ENCODE assay signal across 9 cellular contexts in the genomic region with DNA sequence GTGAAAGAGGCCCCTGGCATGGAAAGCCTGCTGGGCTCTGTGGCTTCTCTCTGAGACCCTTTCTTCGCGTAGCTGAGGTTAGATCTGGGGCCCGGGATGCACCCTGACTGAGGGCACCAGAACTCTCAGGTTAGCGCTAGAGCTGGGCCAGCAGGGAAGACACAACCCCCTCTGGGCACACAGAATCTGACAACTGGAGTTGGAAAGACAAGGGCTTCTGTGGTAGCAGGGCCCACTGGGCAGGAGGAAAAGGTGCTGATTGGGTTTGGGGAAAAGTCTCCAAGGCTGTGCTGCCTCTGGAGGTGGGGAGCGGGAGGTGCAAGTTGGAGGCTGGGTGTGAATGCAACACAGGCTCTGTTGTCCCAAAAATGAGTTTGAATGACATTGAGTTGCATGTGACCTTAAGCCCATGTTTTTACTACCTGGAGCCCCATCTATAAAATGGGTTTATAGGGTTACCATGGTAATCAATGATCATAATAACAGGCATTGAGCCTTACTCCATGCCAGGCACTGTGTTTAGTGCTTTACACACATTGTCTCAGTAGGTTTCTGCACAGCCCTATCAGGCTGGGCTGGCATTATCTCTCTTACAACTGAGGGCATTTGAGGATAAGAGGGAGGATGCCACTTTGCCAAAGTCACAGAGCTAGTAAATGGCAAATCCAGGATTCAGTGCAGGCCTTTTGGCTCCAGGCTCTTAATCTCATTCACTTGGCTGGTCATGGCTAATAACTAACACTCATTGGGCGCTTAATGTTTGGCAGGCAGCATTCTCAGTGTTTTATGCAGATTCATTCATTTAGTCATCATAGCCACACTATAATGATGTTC. TPM values are rescaled to one million over a fixed set of nuclear protein-coding genes. Genes with fewer than 3 reads are reported as not detected.
A peak's percentile ranks its signal among the peaks of the same experiment; 100 is the strongest.
DNase-seq lines count a peak whose midpoint lies in the region; ATAC-seq, FAIRE-seq and TF ChIP-seq lines count a peak whose summit lies in the region.
"Had no signal": no experiment of that assay in that cellular context is flagged by ENCODE, and none has a peak within 500 bp of the region (broad histone marks: within the 10 kb centered on the region; RNA-seq: fewer than 3 reads in every experiment).

No MANE protein-coding gene starts in this region.

- H3K9ac ChIP-seq in endothelial cell of umbilical vein (replicated peaks; ENCODE audit: extremely low read depth, insufficient read depth, low read length): no peak overlapping the region
- no peak overlapping the region for H3K9ac ChIP-seq in rectal smooth muscle tissue (ENCODE audit: low read length)

- TF ChIP-seq POLR2A in endothelial cell of umbilical vein (IDR thresholded peaks at IDR 0.05; ENCODE audit: low read depth, low read length): no peak

- intact Hi-C loops in OCI-LY7 (cut with micrococcal nuclease; ENCODE audit: unreplicated experiment): no loop called here
- intact Hi-C loops in endothelial cell of umbilical vein (cut with micrococcal nuclease): no loop called here

- H3K27ac ChIP-seq in OCI-LY7 (ENCODE audit: low read depth, low read length, poor library complexity, severe bottlenecking): no peak overlapping the region
- no peak overlapping the region for H3K27ac ChIP-seq in endothelial cell of umbilical vein (ENCODE audit: insufficient read depth, low read depth, low read length)
- H3K27ac ChIP-seq in rectal smooth muscle tissue (ENCODE audit: low read depth, low read length): peak overlapping the region; percentile 93

- POLR2A ChIA-PET in OCI-LY7 (lab: Charles Lee): interaction anchor here (1.5 kb wide), 1 partner anchor 16 kb away, joined by 3 read pairs; the partner anchor contains the start of gene TOP2A
- POLR2A ChIA-PET in endothelial cell of umbilical vein (lab: Charles Lee): no interaction called here

- no peak overlapping the region for H3K4me3 ChIP-seq in OCI-LY7 (ENCODE audit: low read depth, low read length, poor library complexity, severe bottlenecking)
- no peak overlapping the region for H3K4me3 ChIP-seq in endothelial cell of umbilical vein (replicated peaks in 1 of 3; ENCODE audit: insufficient read depth in 1 of 3, low read depth in 1 of 3, low read length in 3 of 3)
- H3K4me3 ChIP-seq in rectal smooth muscle tissue (ENCODE audit: low read length): no peak overlapping the region

- H3K4me2 ChIP-seq in OCI-LY7 (ENCODE audit: low read length) (no peak overlapping the region), endothelial cell of umbilical vein (ENCODE audit: insufficient read depth, low read length) (no peak overlapping the region)

- no peak for FAIRE-seq in endothelial cell of umbilical vein (lab: Jason Lieb, UNC)

- H3K9me2 ChIP-seq in OCI-LY7 (ENCODE audit: insufficient read depth, low read length): no peaks in the 10 kb centered on the region

- TF ChIP-seq CTCF in OCI-LY7 (conservative IDR thresholded peaks at IDR 0.05; ENCODE audit: low read length) (peak; percentile 74), endothelial cell of umbilical vein (IDR thresholded peaks at IDR 0.05; ENCODE audit: extremely low read depth in 1 of 2, insufficient read depth in 1 of 2, low read depth in 1 of 2, low read length in 2 of 2) (peak; percentile 38 to 55)

- H3K9me3 ChIP-seq in OCI-LY7 (ENCODE audit: low read length) (no peaks in the 10 kb centered on the region), endothelial cell of umbilical vein (replicated peaks; ENCODE audit: control insufficient read depth, insufficient read depth, low read length) (no peaks in the 10 kb centered on the region)

- BruUV-seq in OCI-LY7 (replicated peaks; lab: Mats Ljungman, UMichigan) (no TSS peak), endothelial cell of umbilical vein (replicated peaks; lab: Mats Ljungman, UMichigan) (no TSS peak)

- H3K4me1 ChIP-seq in OCI-LY7 (ENCODE audit: insufficient read depth, low read length, poor library complexity, severe bottlenecking): peaks cover 9% of the 10 kb centered on the region
- H3K4me1 ChIP-seq in endothelial cell of umbilical vein (ENCODE audit: control insufficient read depth, extremely low read depth, insufficient read depth, low read length): no peaks in the 10 kb centered on the region
- H3K4me1 ChIP-seq in rectal smooth muscle tissue (ENCODE audit: control insufficient read depth, insufficient read depth, low read length): peaks cover 27% of the 10 kb centered on the region

- H3K79me2 ChIP-seq in OCI-LY7 (ENCODE audit: insufficient read depth, low read depth, low read length) (no peaks in the 10 kb centered on the region), endothelial cell of umbilical vein (ENCODE audit: control insufficient read depth, insufficient read depth, low read length) (no peaks in the 10 kb centered on the region)

- dilution Hi-C loops in endothelial cell of umbilical vein (cut with MboI; ENCODE audit: extremely low pct_ligation_motif_present, low sequenced_read_pairs): no loop called here

- H2AFZ ChIP-seq in OCI-LY7 (ENCODE audit: low read length): no peak overlapping the region
- no peak overlapping the region for H2AFZ ChIP-seq in endothelial cell of umbilical vein (ENCODE audit: low read depth, low read length)

- no peaks in the 10 kb centered on the region for H3K36me3 ChIP-seq in OCI-LY7 (ENCODE audit: insufficient read depth, low read length)
- H3K36me3 ChIP-seq in endothelial cell of umbilical vein (ENCODE audit: control insufficient read depth in 2 of 2, extremely low read depth in 1 of 2, insufficient read depth in 2 of 2, low read length in 2 of 2): no peaks in the 10 kb centered on the region
- no peaks in the 10 kb centered on the region for H3K36me3 ChIP-seq in rectal smooth muscle tissue (ENCODE audit: control insufficient read depth, insufficient read depth, low read length)

- CTCF ChIA-PET in OCI-LY7 (lab: Charles Lee; ENCODE audit: unreplicated experiment): no interaction called here
- CTCF ChIA-PET in endothelial cell of umbilical vein (lab: Charles Lee): interaction anchor here (0.9 to 3.1 kb wide), 5 partner anchors 10 to 126 kb away, joined by 3 to 13 read pairs (median 5); partner anchors contain the start of gene TOP2A

- H3K9me1 ChIP-seq in endothelial cell of umbilical vein (replicated peaks; ENCODE audit: control insufficient read depth, extremely low read depth, insufficient read depth, low read length): no peaks in the 10 kb centered on the region

- ATAC-seq in HG03342 (IDR thresholded peaks at IDR 0.05; ENCODE audit: unreplicated experiment) (no peak), esophagus mucosa (no peak)

- H4K20me1 ChIP-seq in OCI-LY7 (ENCODE audit: insufficient read depth, low read length) (no peaks in the 10 kb centered on the region), endothelial cell of umbilical vein (replicated peaks; ENCODE audit: control insufficient read depth, extremely low read depth, insufficient read depth, low read length) (no peaks in the 10 kb centered on the region)

- H3K27me3 ChIP-seq in endothelial cell of umbilical vein (ENCODE audit: control insufficient read depth in 2 of 2, insufficient read depth in 2 of 2, low read length in 2 of 2) (peaks cover 0 to 2% of the 10 kb centered on the region in 2 experiments), rectal smooth muscle tissue (ENCODE audit: control insufficient read depth, insufficient read depth, low read length) (no peaks in the 10 kb centered on the region)

- DNase-seq in NOMO-1 (lab: John Stamatoyannopoulos, UW; ENCODE audit: unreplicated experiment in 2 of 2): peak; percentile 9 to 11
- no peak for DNase-seq in NOMO-1 treated with DMSO at 0.1 percent for 48 hours (lab: John Stamatoyannopoulos, UW; ENCODE audit: unreplicated experiment)
- peak; percentile 34 for DNase-seq in OCI-LY7 (ENCODE audit: low spot score)
- no peak for DNase-seq in endothelial cell of umbilical vein (ENCODE audit: low read depth, low spot score)
- no peak for DNase-seq in NCI-H187 (lab: John Stamatoyannopoulos, UW)
- DNase-seq: naive B cell had no signal

TF ChIP-seq in endothelial cell of umbilical vein, 7 proteins besides CTCF, POLR2A, EP300 and RAD21:
- TF ChIP-seq JUN (IDR thresholded peaks at IDR 0.05; ENCODE audit: borderline replicate concordance, insufficient read depth, insufficient read length, low read depth) (no peak), MYC (IDR thresholded peaks at IDR 0.05; ENCODE audit: low read depth, low read length) (no peak), FOS (IDR thresholded peaks at IDR 0.05; ENCODE audit: borderline replicate concordance, insufficient read depth, low read length) (no peak), EZH2 (IDR thresholded peaks at IDR 0.05; ENCODE audit: borderline replicate concordance, low read depth, low read length, severe bottlenecking) (no peak), POLR2AphosphoS5 (IDR thresholded peaks at IDR 0.05; ENCODE audit: insufficient read depth, low read depth, low read length) (no peak), GATA2 (IDR thresholded peaks at IDR 0.05; ENCODE audit: insufficient read depth, insufficient read length, low read depth, low read length) (no peak)
- TF ChIP-seq, protein P1, sequence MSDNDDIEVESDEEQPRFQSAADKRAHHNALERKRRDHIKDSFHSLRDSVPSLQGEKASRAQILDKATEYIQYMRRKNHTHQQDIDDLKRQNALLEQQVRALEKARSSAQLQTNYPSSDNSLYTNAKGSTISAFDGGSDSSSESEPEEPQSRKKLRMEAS (IDR thresholded peaks at IDR 0.05; ENCODE audit: insufficient read depth, insufficient read length): no peak

RNA-seq across cellular contexts. Expression of gene IGFBP4, which starts 9.5 kb away (rescaled TPM):
- total RNA-seq in OCI-LY7 (2014; rRNA removed; shearing (Covaris generic)): not detected in 2 replicates
- total RNA-seq in OCI-LY7 (2022) (not detected in 2 replicates), endothelial cell of umbilical vein (585 and 618 TPM in 2 replicates), esophagus mucosa (72.1 TPM)
- polyA plus RNA-seq in endothelial cell of umbilical vein: 369 and 377 TPM in 2 replicates
- 416 and 442 TPM in 2 replicates for polyA plus RNA-seq in endothelial cell of umbilical vein (2011; cell fraction: cytosol; rRNA removed)
- polyA plus RNA-seq in endothelial cell of umbilical vein (2011; cell fraction: nucleus; rRNA removed): 150 and 157 TPM in 2 replicates
- 404 and 527 TPM in 2 replicates for polyA plus RNA-seq in endothelial cell of umbilical vein (2012)
- polyA minus RNA-seq in endothelial cell of umbilical vein: 329 and 350 TPM in 2 replicates
- not detected for polyA minus RNA-seq in endothelial cell of umbilical vein (2011; cell fraction: cytosol; rRNA and poly(A)+ RNA removed)
- polyA minus RNA-seq in endothelial cell of umbilical vein (2011; cell fraction: nucleus; rRNA and poly(A)+ RNA removed): 59.6 and 64.4 TPM in 2 replicates

RNA-seq across cellular contexts. Expression of gene TOP2A, which starts 16.1 kb away (rescaled TPM):
- 293 and 303 TPM in 2 replicates for total RNA-seq in OCI-LY7 (2014; rRNA removed; shearing (Covaris generic))
- total RNA-seq in OCI-LY7 (2022) (340 and 442 TPM in 2 replicates), endothelial cell of umbilical vein (149 and 160 TPM in 2 replicates), esophagus mucosa (56.1 TPM)
- polyA plus RNA-seq in endothelial cell of umbilical vein: 25.5 and 31.3 TPM in 2 replicates
- polyA plus RNA-seq in endothelial cell of umbilical vein (2011; cell fraction: cytosol; rRNA removed): 47.0 and 56.2 TPM in 2 replicates
- polyA plus RNA-seq in endothelial cell of umbilical vein (2011; cell fraction: nucleus; rRNA removed): 57.3 and 98.0 TPM in 2 replicates
- polyA plus RNA-seq in endothelial cell of umbilical vein (2012): 48.2 and 143 TPM in 2 replicates
- polyA minus RNA-seq in endothelial cell of umbilical vein: 25.2 and 29.2 TPM in 2 replicates
- 107 TPM for polyA minus RNA-seq in endothelial cell of umbilical vein (2011; cell fraction: cytosol; rRNA and poly(A)+ RNA removed)
- polyA minus RNA-seq in endothelial cell of umbilical vein (2011; cell fraction: nucleus; rRNA and poly(A)+ RNA removed): 26.2 and 41.6 TPM in 2 replicates

Comparison
In these comparisons a context has a peak if more than half of its experiments do, and no peak if none do; other contexts are left out.
1. DNase-seq: peak in NOMO-1 (2 of 2) and OCI-LY7 (single experiment); none in NOMO-1 treated with DMSO at 0.1 percent for 48 hours (single experiment), endothelial cell of umbilical vein (single experiment) and NCI-H187 (0 of 2).
2. RNA of gene IGFBP4, which starts 9.5 kb away (total RNA-seq): 585 to 618 TPM in endothelial cell of umbilical vein and 72.1 TPM in esophagus mucosa (single experiment); not detected in OCI-LY7; every median in the first group is over 10 times any median in the second.